ENCODE assay signal across 21 cellular contexts in the genomic region with DNA sequence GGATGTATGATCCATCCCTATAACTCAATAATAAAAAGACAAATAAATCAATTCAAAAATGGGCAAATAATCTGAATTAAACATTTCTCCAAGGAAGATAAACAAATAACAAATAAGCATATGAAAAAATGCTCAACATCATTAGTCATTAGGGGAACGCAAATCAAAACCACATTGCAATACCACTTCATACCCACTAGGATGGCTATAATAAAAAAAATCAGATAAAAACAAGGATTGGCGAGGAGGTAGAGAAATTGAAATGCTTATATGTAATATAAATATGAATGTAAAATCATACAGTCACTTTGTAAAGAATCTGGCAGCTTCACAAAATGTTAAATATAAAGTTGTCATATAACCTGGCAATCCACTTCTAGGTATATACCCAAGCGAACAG. TPM values are rescaled to one million over a fixed set of nuclear protein-coding genes. Genes with fewer than 3 reads are reported as not detected.
A peak's percentile ranks its signal among the peaks of the same experiment; 100 is the strongest.
DNase-seq lines count a peak whose midpoint lies in the region; ATAC-seq, FAIRE-seq and TF ChIP-seq lines count a peak whose summit lies in the region.
"Had no signal": no experiment of that assay in that cellular context is flagged by ENCODE, and none has a peak within 500 bp of the region (broad histone marks: within the 10 kb centered on the region; RNA-seq: fewer than 3 reads in every experiment).

No MANE protein-coding gene starts in this region.

- no peaks in the 10 kb centered on the region for H3K9me3 Mint-ChIP-seq in activated CD8-positive, alpha-beta memory T cell treated with anti-CD3 and anti-CD28 coated beads, Interleukin-2, amount 10 ng/mL, durations not matched to agents 7 days and 5 days (ENCODE audit: low read depth)
- H3K9me3 Mint-ChIP-seq: activated CD4-positive, alpha-beta T cell treated with anti-CD3 and anti-CD28 coated beads, Interleukin-2, amount 10 ng/mL, durations not matched to agents 24 days and 14 days had no signal

- H3K27me3 Mint-ChIP-seq in activated CD8-positive, alpha-beta memory T cell treated with anti-CD3 and anti-CD28 coated beads, Interleukin-2, amount 10 ng/mL, durations not matched to agents 7 days and 5 days = peaks cover 52% of the 10 kb centered on the region

- no peaks in the 10 kb centered on the region for H3K36me3 Mint-ChIP-seq in activated CD8-positive, alpha-beta memory T cell treated with anti-CD3 and anti-CD28 coated beads, Interleukin-2, amount 10 ng/mL, durations not matched to agents 7 days and 5 days

- no peak overlapping the region for H3K27ac Mint-ChIP-seq in activated CD8-positive, alpha-beta memory T cell treated with anti-CD3 and anti-CD28 coated beads, Interleukin-2, amount 10 ng/mL, durations not matched to agents 7 days and 5 days
- H3K27ac Mint-ChIP-seq: activated CD4-positive, alpha-beta T cell treated with anti-CD3 and anti-CD28 coated beads, Interleukin-2, amount 10 ng/mL, durations not matched to agents 24 days and 14 days had no signal

- DNase-seq in cardiac muscle cell (ENCODE audit: low read depth in 1 of 2, low spot score in 1 of 2) = no peak
- no peak for DNase-seq in cardiac septum (ENCODE audit: low spot score)
- no peak for DNase-seq in Panc1 (ENCODE audit: low read depth, low spot score)
- no peak for DNase-seq in fibroblast of the aortic adventitia (ENCODE audit: low read depth)
- DNase-seq in activated CD8-positive, alpha-beta memory T cell treated with anti-CD3 and anti-CD28 coated beads, Interleukin-2, amount 10 ng/mL, durations not matched to agents 7 days and 5 days = no peak
- no peak for DNase-seq in H54 (ENCODE audit: insufficient read length, low spot score)
- DNase-seq: activated CD4-positive, alpha-beta T cell treated with anti-CD3 and anti-CD28 coated beads, Interleukin-2, amount 10 ng/mL, durations not matched to agents 24 days and 14 days; activated CD8-positive, alpha-beta memory T cell treated with anti-CD3 and anti-CD28 coated beads, Interleukin-2, amount 50 U/mL, for 48 hours; amygdala; colonic mucosa; EL; Karpas-422; left ventricle myocardium inferior; NCI-H1417; nucleus accumbens; right cardiac atrium; stimulated activated naive CD4-positive, alpha-beta T cell; thyroid gland had no signal

- H3K27ac ChIP-seq in cardiac muscle cell = no peak overlapping the region
- no peak overlapping the region for H3K27ac ChIP-seq in Panc1 (ENCODE audit: low read length)
- H3K27ac ChIP-seq: colonic mucosa, left ventricle myocardium inferior, thyroid gland had no signal

- no peak for FAIRE-seq in H54 (lab: Jason Lieb, UNC)

- POLR2A ChIA-PET in Panc1 (lab: Charles Lee) = no interaction called here

- in situ Hi-C loops in Panc1 (cut with HindIII; ENCODE audit: low pct_unique_long_range_greater_than_20kb, low sequenced_read_pairs) = no loop called here

- H3K4me1 ChIP-seq in cardiac muscle cell (ENCODE audit: low read depth) (no peaks in the 10 kb centered on the region), Panc1 (ENCODE audit: control insufficient read depth, insufficient read depth, low read length) (no peaks in the 10 kb centered on the region)
- H3K4me1 ChIP-seq: colonic mucosa, HAP-1, left ventricle myocardium inferior had no signal

- no peak overlapping the region for H3K4me3 ChIP-seq in cardiac muscle cell
- H3K4me3 ChIP-seq in Panc1 (ENCODE audit: low read depth in 2 of 2, low read length in 2 of 2) = no peak overlapping the region
- H3K4me3 ChIP-seq in fibroblast of the aortic adventitia (ENCODE audit: low read depth, low read length) = no peak overlapping the region
- H3K4me3 ChIP-seq: colonic mucosa, HAP-1, left ventricle myocardium inferior, thyroid gland had no signal

- ATAC-seq in Panc1 (no peak), GM18511 (IDR thresholded peaks at IDR 0.05; ENCODE audit: unreplicated experiment) (no peak), HG03342 (IDR thresholded peaks at IDR 0.05; ENCODE audit: unreplicated experiment) (no peak)
- no peak for ATAC-seq in activated CD8-positive, alpha-beta memory T cell treated with anti-CD3 and anti-CD28 coated beads, Interleukin-2, amount 10 ng/mL, durations not matched to agents 7 days and 5 days
- ATAC-seq: right cardiac atrium had no signal

- TF ChIP-seq POLR2A in H54 (IDR thresholded peaks at IDR 0.05; ENCODE audit: low read depth, low read length) = no peak

- H3K4me3 Mint-ChIP-seq in activated CD8-positive, alpha-beta memory T cell treated with anti-CD3 and anti-CD28 coated beads, Interleukin-2, amount 10 ng/mL, durations not matched to agents 7 days and 5 days = no peak overlapping the region
- H3K4me3 Mint-ChIP-seq: activated CD4-positive, alpha-beta T cell treated with anti-CD3 and anti-CD28 coated beads, Interleukin-2, amount 10 ng/mL, durations not matched to agents 24 days and 14 days had no signal

- TF ChIP-seq CTCF in cardiac muscle cell (IDR thresholded peaks at IDR 0.05; ENCODE audit: low read depth, low read length) (peak; percentile 21), Panc1 (IDR thresholded peaks at IDR 0.05) (peak; percentile 14; the same call in 1 of the 2 replicates), fibroblast of the aortic adventitia (IDR thresholded peaks at IDR 0.05; ENCODE audit: insufficient read depth, low read length) (peak; percentile 36)

- H3K36me3 ChIP-seq in cardiac muscle cell (no peaks in the 10 kb centered on the region), Panc1 (ENCODE audit: control insufficient read depth, insufficient read depth, low read length) (no peaks in the 10 kb centered on the region)
- H3K36me3 ChIP-seq: colonic mucosa, HAP-1, left ventricle myocardium inferior, thyroid gland had no signal

- peaks cover 23% of the 10 kb centered on the region for H3K27me3 ChIP-seq in cardiac muscle cell
- H3K27me3 ChIP-seq in Panc1 (ENCODE audit: control insufficient read depth, insufficient read depth, low read length) = peaks cover 3% of the 10 kb centered on the region
- H3K27me3 ChIP-seq: thyroid gland had no signal

- intact Hi-C loops in cardiac septum (cut with DNase I) = no loop called here
- intact Hi-C loops in Panc1 (cut with micrococcal nuclease; ENCODE audit: unreplicated experiment) = no loop called here

- no peaks in the 10 kb centered on the region for H3K9me3 ChIP-seq in cardiac muscle cell (ENCODE audit: low read depth)
- H3K9me3 ChIP-seq in Panc1 (ENCODE audit: control insufficient read depth, insufficient read depth, low read depth, low read length) = no peaks in the 10 kb centered on the region
- H3K9me3 ChIP-seq: colonic mucosa, HAP-1, left ventricle myocardium inferior, thyroid gland had no signal

- CTCF ChIA-PET in Panc1 (lab: Charles Lee) = interaction anchor here (0.5 kb wide), 1 partner anchor 409 kb away, joined by 3 read pairs; no protein-coding TSS in a partner anchor
- CTCF ChIA-PET in activated CD8-positive, alpha-beta memory T cell treated with anti-CD3 and anti-CD28 coated beads, Interleukin-2, amount 10 ng/mL, durations not matched to agents 7 days and 5 days (lab: Charles Lee) = interaction anchor here (0.6 kb wide), 1 partner anchor 135 kb away, joined by 3 read pairs; no protein-coding TSS in a partner anchor

- BruUV-seq in Panc1 (replicated peaks; lab: Mats Ljungman, UMichigan) = no TSS peak

- no peaks in the 10 kb centered on the region for H3K4me1 Mint-ChIP-seq in activated CD8-positive, alpha-beta memory T cell treated with anti-CD3 and anti-CD28 coated beads, Interleukin-2, amount 10 ng/mL, durations not matched to agents 7 days and 5 days
- H3K4me1 Mint-ChIP-seq: activated CD4-positive, alpha-beta T cell treated with anti-CD3 and anti-CD28 coated beads, Interleukin-2, amount 10 ng/mL, durations not matched to agents 24 days and 14 days had no signal

RNA-seq across cellular contexts. Expression of a gene that starts 52.3 kb away (rescaled TPM):
- 218 and 245 TPM in 2 replicates for total RNA-seq in cardiac muscle cell
- polyA plus RNA-seq in cardiac muscle cell = 287 and 318 TPM in 2 replicates
- 130 TPM for total RNA-seq in cardiac septum
- total RNA-seq in Panc1 (2021; ENCODE audit: unreplicated experiment) = 302 TPM
- 282 TPM for polyA plus RNA-seq in Panc1 (2012; ENCODE audit: insufficient read length)
- 147 and 344 TPM in 2 replicates for total RNA-seq in fibroblast of the aortic adventitia (ENCODE audit: low replicate concordance)
- 100 to 1,000 TPM; 156 to 178 TPM for total RNA-seq in activated CD8-positive, alpha-beta memory T cell treated with anti-CD3 and anti-CD28 coated beads, Interleukin-2, amount 10 ng/mL, durations not matched to agents 7 days and 5 days
